ENCODE assay signal across 30 cellular contexts in the genomic region with DNA sequence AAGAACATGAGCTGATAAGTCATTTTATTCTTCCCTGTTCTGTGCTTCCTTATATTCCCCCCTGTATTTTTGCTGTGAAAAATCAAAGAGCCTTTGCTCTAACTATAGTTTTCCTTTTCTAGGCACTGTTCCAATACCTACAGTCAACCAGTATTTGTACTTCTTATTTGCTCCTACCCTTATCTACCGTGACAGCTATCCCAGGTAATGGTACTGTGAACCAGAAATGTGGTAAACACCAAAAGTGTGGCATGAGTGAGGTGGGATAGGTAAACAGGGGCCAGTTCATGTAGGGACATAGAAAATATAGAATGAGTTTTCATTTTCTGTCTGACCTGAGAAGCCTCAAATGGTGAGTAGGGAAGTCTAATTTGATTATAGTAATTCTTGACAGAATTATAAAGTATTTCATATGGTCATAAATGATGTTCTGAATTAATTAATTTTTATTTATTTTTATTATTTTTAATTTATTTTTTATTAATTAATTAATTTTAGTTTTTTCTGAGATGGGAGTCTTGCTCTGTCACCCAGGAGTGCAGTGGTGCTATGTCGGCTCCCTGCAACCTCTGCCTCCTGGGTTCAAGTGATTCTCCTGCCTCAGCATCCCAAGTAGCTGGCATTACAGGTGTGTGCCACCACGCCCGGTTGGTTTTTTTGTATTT. TPM values are rescaled to one million over a fixed set of nuclear protein-coding genes. Genes with fewer than 3 reads are reported as not detected.
"Had no signal": no experiment of that assay in that cellular context is flagged by ENCODE, and none has a peak within 500 bp of the region (broad histone marks: within the 10 kb centered on the region; RNA-seq: fewer than 3 reads in every experiment).

No MANE protein-coding gene starts in this region.

- DNase-seq: cerebellar nuclear complex; cortex of kidney; effector memory CD8-positive, alpha-beta T cell; head of caudate nucleus; left cardiac atrium; left ventricle myocardium superior; lower lobe of right lung; naive thymus-derived CD8-positive, alpha-beta T cell; nephron progenitor cell; nucleus accumbens; posterior cingulate gyrus; psoas muscle; right cardiac atrium; stimulated activated CD4-positive, alpha-beta T cell treated with anti-CD3 and anti-CD28 coated beads, Interleukin-12 subunit alpha, Interleukin-12 subunit beta, amount 100 ng/mL, for 4 hours; stimulated activated CD4-positive, alpha-beta T cell treated with anti-CD3 and anti-CD28 coated beads, Interleukin-1b, Interleukin-23, amount 100 ng/mL, for 48 hours; stimulated activated CD4-positive, alpha-beta T cell treated with anti-CD3 and anti-CD28 coated beads, Interleukin-4, amount 100 ng/mL, for 1 hour; stimulated activated naive CD4-positive, alpha-beta T cell treated with Interleukin-2 at 50 U/mL for 16 hours; stomach; tibial artery; upper lobe of left lung had no signal

- H3K9me3 Mint-ChIP-seq: effector memory CD8-positive, alpha-beta T cell; naive thymus-derived CD8-positive, alpha-beta T cell; nephron progenitor cell; stimulated activated effector memory CD8-positive, alpha-beta T cell treated with anti-CD3 and anti-CD28 coated beads, Interleukin-12 subunit alpha, Interleukin-12 subunit beta, amount 100 ng/mL, for 72 hours had no signal

- H3K4me3 Mint-ChIP-seq: effector memory CD8-positive, alpha-beta T cell; naive thymus-derived CD8-positive, alpha-beta T cell; nephron progenitor cell; stimulated activated effector memory CD8-positive, alpha-beta T cell treated with anti-CD3 and anti-CD28 coated beads, Interleukin-12 subunit alpha, Interleukin-12 subunit beta, amount 100 ng/mL, for 72 hours had no signal

- H3K4me1 Mint-ChIP-seq: nephron progenitor cell; stimulated activated effector memory CD8-positive, alpha-beta T cell treated with anti-CD3 and anti-CD28 coated beads, Interleukin-12 subunit alpha, Interleukin-12 subunit beta, amount 100 ng/mL, for 72 hours had no signal

- FAIRE-seq: endometrium, frontal cortex, urothelium cell line had no signal

- H3K27me3 Mint-ChIP-seq: effector memory CD8-positive, alpha-beta T cell; naive thymus-derived CD8-positive, alpha-beta T cell had no signal

- ATAC-seq: effector memory CD8-positive, alpha-beta T cell; left cardiac atrium; left ventricle myocardium superior; lower lobe of right lung; naive thymus-derived CD8-positive, alpha-beta T cell; psoas muscle; right cardiac atrium; stimulated activated effector memory CD8-positive, alpha-beta T cell treated with anti-CD3 and anti-CD28 coated beads, Interleukin-12 subunit alpha, Interleukin-12 subunit beta, amount 100 ng/mL, for 72 hours had no signal

- H3K4me3 ChIP-seq: lower lobe of right lung, psoas muscle, skin epidermis, stomach, tibial artery, upper lobe of left lung had no signal

- H3K27ac ChIP-seq: lower lobe of right lung, psoas muscle, skin epidermis, stomach, tibial artery, upper lobe of left lung had no signal

- H3K9me3 ChIP-seq: lower lobe of right lung, psoas muscle, stomach, tibial artery, upper lobe of left lung had no signal

- H3K27me3 ChIP-seq: stomach, tibial artery, upper lobe of left lung had no signal

- H3K27ac Mint-ChIP-seq: effector memory CD8-positive, alpha-beta T cell; nephron progenitor cell; stimulated activated effector memory CD8-positive, alpha-beta T cell treated with anti-CD3 and anti-CD28 coated beads, Interleukin-12 subunit alpha, Interleukin-12 subunit beta, amount 100 ng/mL, for 72 hours had no signal

- H3K4me1 ChIP-seq: lower lobe of right lung, psoas muscle, tibial artery, upper lobe of left lung had no signal

RNA-seq across cellular contexts. Expression of gene AXDND1, which starts 22.9 kb away (rescaled TPM):
- total RNA-seq: dermis microvascular lymphatic vessel endothelial cell, fibroblast of villous mesenchyme, left ventricle myocardium superior, mesenteric fat pad, myocyte, psoas muscle, right cardiac atrium had no signal
- polyA plus RNA-seq: esophagus; naive thymus-derived CD8-positive, alpha-beta T cell; right cardiac atrium had no signal
